ENCODE assay signal across 1 cellular context in genomic region chr21:45528981-45529784, GRCh38.
A peak's percentile ranks its signal among the peaks of the same experiment; 100 is the strongest.
TF ChIP-seq lines count a peak whose summit lies in the region.

No MANE protein-coding gene starts in this region.

TF ChIP-seq in HepG2, 621 proteins besides CTCF, POLR2A, EP300 and RAD21 (continued from another document and continues in another):
- TF ChIP-seq MLX (CRISPR knock-in tag; IDR thresholded peaks at IDR 0.05) (no peak), THAP9 (CRISPR knock-in tag; IDR thresholded peaks at IDR 0.05; ENCODE audit: borderline replicate concordance) (peak; percentile 17; the same call in 1 of the 2 replicates), PITX1 (CRISPR knock-in tag; IDR thresholded peaks at IDR 0.05) (no peak), ZBTB7B (CRISPR knock-in tag; IDR thresholded peaks at IDR 0.05) (peak; percentile 70; the same call in 1 of the 2 replicates), SPEN (CRISPR knock-in tag; IDR thresholded peaks at IDR 0.05; ENCODE audit: low read depth) (peak; percentile 91), NR3C1 (CRISPR knock-in tag; IDR thresholded peaks at IDR 0.05) (no peak), ERF (CRISPR knock-in tag; IDR thresholded peaks at IDR 0.05) (peak; percentile 58; the same call in 1 of the 2 replicates), RBM39 (IDR thresholded peaks at IDR 0.05; ENCODE audit: low read depth, low read length, poor library complexity, severe bottlenecking) (no peak), FOSL1 (CRISPR knock-in tag; IDR thresholded peaks at IDR 0.05; ENCODE audit: borderline replicate concordance) (no peak), SMAD3 (CRISPR knock-in tag; IDR thresholded peaks at IDR 0.05) (no peak), SKI (IDR thresholded peaks at IDR 0.05; ENCODE audit: partially characterized antibody) (peak; percentile 39), POLR2AphosphoS5 (IDR thresholded peaks at IDR 0.05; ENCODE audit: low read depth, low read length) (no peak), ZNF235 (CRISPR knock-in tag; IDR thresholded peaks at IDR 0.05; ENCODE audit: borderline replicate concordance) (no peak), MTA1 (CRISPR knock-in tag; IDR thresholded peaks at IDR 0.05; ENCODE audit: borderline replicate concordance) (peak; percentile 90), NFRKB (IDR thresholded peaks at IDR 0.05) (no peak), ZNF431 (CRISPR knock-in tag; IDR thresholded peaks at IDR 0.05; ENCODE audit: borderline replicate concordance, low read depth) (no peak; the same call in none of the 2 replicates), ZNF33B (CRISPR knock-in tag; IDR thresholded peaks at IDR 0.05) (no peak), DRAP1 (CRISPR knock-in tag; IDR thresholded peaks at IDR 0.05) (no peak), KLF6 (CRISPR knock-in tag; IDR thresholded peaks at IDR 0.05) (no peak), GABPB1 (CRISPR knock-in tag; IDR thresholded peaks at IDR 0.05) (peak; percentile 56; the same call in 1 of the 2 replicates), ZNF276 (CRISPR knock-in tag; IDR thresholded peaks at IDR 0.05; ENCODE audit: low read depth) (no peak), GATAD1 (CRISPR knock-in tag; IDR thresholded peaks at IDR 0.05) (no peak), TEF (CRISPR knock-in tag; IDR thresholded peaks at IDR 0.05) (no peak), FOXM1 (CRISPR knock-in tag; IDR thresholded peaks at IDR 0.05) (no peak), USF2 (IDR thresholded peaks at IDR 0.05; ENCODE audit: low read depth, low read length) (no peak), USF2 (CRISPR knock-in tag; IDR thresholded peaks at IDR 0.05; ENCODE audit: borderline replicate concordance) (peak; percentile 35; the same call in 1 of the 2 replicates), MZF1 (CRISPR knock-in tag; IDR thresholded peaks at IDR 0.05; ENCODE audit: borderline replicate concordance) (no peak), CHCHD3 (CRISPR knock-in tag; IDR thresholded peaks at IDR 0.05) (no peak), PHF8 (CRISPR knock-in tag; IDR thresholded peaks at IDR 0.05) (no peak), ZFY (CRISPR knock-in tag; IDR thresholded peaks at IDR 0.05) (peak; percentile 43)
- TF ChIP-seq, protein P1, sequence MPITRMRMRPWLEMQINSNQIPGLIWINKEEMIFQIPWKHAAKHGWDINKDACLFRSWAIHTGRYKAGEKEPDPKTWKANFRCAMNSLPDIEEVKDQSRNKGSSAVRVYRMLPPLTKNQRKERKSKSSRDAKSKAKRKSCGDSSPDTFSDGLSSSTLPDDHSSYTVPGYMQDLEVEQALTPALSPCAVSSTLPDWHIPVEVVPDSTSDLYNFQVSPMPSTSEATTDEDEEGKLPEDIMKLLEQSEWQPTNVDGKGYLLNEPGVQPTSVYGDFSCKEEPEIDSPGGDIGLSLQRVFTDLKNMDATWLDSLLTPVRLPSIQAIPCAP (CRISPR knock-in tag; IDR thresholded peaks at IDR 0.05; ENCODE audit: low read depth) = no peak
- TF ChIP-seq, protein P2, sequence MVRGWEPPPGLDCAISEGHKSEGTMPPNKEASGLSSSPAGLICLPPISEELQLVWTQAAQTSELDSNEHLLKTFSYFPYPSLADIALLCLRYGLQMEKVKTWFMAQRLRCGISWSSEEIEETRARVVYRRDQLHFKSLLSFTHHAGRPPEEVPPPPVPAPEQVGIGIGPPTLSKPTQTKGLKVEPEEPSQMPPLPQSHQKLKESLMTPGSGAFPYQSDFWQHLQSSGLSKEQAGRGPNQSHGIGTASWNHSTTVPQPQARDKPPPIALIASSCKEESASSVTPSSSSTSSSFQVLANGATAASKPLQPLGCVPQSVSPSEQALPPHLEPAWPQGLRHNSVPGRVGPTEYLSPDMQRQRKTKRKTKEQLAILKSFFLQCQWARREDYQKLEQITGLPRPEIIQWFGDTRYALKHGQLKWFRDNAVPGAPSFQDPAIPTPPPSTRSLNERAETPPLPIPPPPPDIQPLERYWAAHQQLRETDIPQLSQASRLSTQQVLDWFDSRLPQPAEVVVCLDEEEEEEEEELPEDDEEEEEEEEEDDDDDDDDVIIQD (CRISPR knock-in tag; IDR thresholded peaks at IDR 0.05; ENCODE audit: low read depth) = peak; percentile 35; the same call in 1 of the 2 replicates
- TF ChIP-seq, protein P3, sequence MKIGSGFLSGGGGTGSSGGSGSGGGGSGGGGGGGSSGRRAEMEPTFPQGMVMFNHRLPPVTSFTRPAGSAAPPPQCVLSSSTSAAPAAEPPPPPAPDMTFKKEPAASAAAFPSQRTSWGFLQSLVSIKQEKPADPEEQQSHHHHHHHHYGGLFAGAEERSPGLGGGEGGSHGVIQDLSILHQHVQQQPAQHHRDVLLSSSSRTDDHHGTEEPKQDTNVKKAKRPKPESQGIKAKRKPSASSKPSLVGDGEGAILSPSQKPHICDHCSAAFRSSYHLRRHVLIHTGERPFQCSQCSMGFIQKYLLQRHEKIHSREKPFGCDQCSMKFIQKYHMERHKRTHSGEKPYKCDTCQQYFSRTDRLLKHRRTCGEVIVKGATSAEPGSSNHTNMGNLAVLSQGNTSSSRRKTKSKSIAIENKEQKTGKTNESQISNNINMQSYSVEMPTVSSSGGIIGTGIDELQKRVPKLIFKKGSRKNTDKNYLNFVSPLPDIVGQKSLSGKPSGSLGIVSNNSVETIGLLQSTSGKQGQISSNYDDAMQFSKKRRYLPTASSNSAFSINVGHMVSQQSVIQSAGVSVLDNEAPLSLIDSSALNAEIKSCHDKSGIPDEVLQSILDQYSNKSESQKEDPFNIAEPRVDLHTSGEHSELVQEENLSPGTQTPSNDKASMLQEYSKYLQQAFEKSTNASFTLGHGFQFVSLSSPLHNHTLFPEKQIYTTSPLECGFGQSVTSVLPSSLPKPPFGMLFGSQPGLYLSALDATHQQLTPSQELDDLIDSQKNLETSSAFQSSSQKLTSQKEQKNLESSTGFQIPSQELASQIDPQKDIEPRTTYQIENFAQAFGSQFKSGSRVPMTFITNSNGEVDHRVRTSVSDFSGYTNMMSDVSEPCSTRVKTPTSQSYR (CRISPR knock-in tag; IDR thresholded peaks at IDR 0.05; ENCODE audit: borderline replicate concordance) = peak; percentile 30; the same call in 1 of the 2 replicates
- TF ChIP-seq, protein P4, sequence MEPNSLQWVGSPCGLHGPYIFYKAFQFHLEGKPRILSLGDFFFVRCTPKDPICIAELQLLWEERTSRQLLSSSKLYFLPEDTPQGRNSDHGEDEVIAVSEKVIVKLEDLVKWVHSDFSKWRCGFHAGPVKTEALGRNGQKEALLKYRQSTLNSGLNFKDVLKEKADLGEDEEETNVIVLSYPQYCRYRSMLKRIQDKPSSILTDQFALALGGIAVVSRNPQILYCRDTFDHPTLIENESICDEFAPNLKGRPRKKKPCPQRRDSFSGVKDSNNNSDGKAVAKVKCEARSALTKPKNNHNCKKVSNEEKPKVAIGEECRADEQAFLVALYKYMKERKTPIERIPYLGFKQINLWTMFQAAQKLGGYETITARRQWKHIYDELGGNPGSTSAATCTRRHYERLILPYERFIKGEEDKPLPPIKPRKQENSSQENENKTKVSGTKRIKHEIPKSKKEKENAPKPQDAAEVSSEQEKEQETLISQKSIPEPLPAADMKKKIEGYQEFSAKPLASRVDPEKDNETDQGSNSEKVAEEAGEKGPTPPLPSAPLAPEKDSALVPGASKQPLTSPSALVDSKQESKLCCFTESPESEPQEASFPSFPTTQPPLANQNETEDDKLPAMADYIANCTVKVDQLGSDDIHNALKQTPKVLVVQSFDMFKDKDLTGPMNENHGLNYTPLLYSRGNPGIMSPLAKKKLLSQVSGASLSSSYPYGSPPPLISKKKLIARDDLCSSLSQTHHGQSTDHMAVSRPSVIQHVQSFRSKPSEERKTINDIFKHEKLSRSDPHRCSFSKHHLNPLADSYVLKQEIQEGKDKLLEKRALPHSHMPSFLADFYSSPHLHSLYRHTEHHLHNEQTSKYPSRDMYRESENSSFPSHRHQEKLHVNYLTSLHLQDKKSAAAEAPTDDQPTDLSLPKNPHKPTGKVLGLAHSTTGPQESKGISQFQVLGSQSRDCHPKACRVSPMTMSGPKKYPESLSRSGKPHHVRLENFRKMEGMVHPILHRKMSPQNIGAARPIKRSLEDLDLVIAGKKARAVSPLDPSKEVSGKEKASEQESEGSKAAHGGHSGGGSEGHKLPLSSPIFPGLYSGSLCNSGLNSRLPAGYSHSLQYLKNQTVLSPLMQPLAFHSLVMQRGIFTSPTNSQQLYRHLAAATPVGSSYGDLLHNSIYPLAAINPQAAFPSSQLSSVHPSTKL (CRISPR knock-in tag; IDR thresholded peaks at IDR 0.05) = peak; percentile 69
- TF ChIP-seq, protein P5, sequence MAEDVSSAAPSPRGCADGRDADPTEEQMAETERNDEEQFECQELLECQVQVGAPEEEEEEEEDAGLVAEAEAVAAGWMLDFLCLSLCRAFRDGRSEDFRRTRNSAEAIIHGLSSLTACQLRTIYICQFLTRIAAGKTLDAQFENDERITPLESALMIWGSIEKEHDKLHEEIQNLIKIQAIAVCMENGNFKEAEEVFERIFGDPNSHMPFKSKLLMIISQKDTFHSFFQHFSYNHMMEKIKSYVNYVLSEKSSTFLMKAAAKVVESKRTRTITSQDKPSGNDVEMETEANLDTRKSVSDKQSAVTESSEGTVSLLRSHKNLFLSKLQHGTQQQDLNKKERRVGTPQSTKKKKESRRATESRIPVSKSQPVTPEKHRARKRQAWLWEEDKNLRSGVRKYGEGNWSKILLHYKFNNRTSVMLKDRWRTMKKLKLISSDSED (CRISPR knock-in tag; IDR thresholded peaks at IDR 0.05) = no peak
- TF ChIP-seq, protein P6, sequence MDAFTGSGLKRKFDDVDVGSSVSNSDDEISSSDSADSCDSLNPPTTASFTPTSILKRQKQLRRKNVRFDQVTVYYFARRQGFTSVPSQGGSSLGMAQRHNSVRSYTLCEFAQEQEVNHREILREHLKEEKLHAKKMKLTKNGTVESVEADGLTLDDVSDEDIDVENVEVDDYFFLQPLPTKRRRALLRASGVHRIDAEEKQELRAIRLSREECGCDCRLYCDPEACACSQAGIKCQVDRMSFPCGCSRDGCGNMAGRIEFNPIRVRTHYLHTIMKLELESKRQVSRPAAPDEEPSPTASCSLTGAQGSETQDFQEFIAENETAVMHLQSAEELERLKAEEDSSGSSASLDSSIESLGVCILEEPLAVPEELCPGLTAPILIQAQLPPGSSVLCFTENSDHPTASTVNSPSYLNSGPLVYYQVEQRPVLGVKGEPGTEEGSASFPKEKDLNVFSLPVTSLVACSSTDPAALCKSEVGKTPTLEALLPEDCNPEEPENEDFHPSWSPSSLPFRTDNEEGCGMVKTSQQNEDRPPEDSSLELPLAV (CRISPR knock-in tag; conservative IDR thresholded peaks at IDR 0.05; ENCODE audit: low read depth) = no peak
